In genomic region chr1:183148599-183148998, GRCh38 we compare ENCODE assay signal across 1 cellular context.
TF ChIP-seq lines count a peak whose summit lies in the region.

No MANE protein-coding gene starts in this region.

TF ChIP-seq in K562, 482 proteins besides CTCF, POLR2A, EP300 and RAD21:
- no peak for TF ChIP-seq DPF2 (IDR thresholded peaks at IDR 0.05)
- no peak for TF ChIP-seq RFX5 (IDR thresholded peaks at IDR 0.05; ENCODE audit: low read depth, low read length)
- TF ChIP-seq ZNF316 (IDR thresholded peaks at IDR 0.05) = peak; percentile 33; the same call in 1 of the 2 replicates
- TF ChIP-seq MAFG (tag; conservative IDR thresholded peaks at IDR 0.05) = 0 out of 2 replicates have a peak, but pooled peaks have one; percentile 10
- TF ChIP-seq C11orf30 (IDR thresholded peaks at IDR 0.05; ENCODE audit: low read depth) = peak; percentile 28; the same call in 1 of the 2 replicates
- no peak for TF ChIP-seq ZNF146 (CRISPR knock-in tag; IDR thresholded peaks at IDR 0.05; ENCODE audit: unreplicated experiment)
- TF ChIP-seq FOXO4 (CRISPR knock-in tag; IDR thresholded peaks at IDR 0.05) = no peak
